12 cellular contexts compared by ENCODE assay signal in genomic region chr5:43033845-43034590, GRCh38. TPM values are rescaled to one million over a fixed set of nuclear protein-coding genes. Genes with fewer than 3 reads are reported as not detected.
DNase-seq lines count a peak whose midpoint lies in the region; ATAC-seq, FAIRE-seq and TF ChIP-seq lines count a peak whose summit lies in the region.
"Had no signal": no experiment of that assay in that cellular context is flagged by ENCODE, and none has a peak within 500 bp of the region (broad histone marks: within the 10 kb centered on the region; RNA-seq: fewer than 3 reads in every experiment).

No MANE protein-coding gene starts in this region.

- H2BK12ac ChIP-seq in H1 (ENCODE audit: low read depth, low read length) (peak overlapping the region; percentile 22; the same call in 1 of the 2 replicates), neuronal stem cell (ENCODE audit: low read length) (no peak overlapping the region)

- no peaks in the 10 kb centered on the region for H3K9me2 ChIP-seq in OCI-LY7 (ENCODE audit: insufficient read depth, low read length)

- no peak for TF ChIP-seq CTCF in OCI-LY7 (conservative IDR thresholded peaks at IDR 0.05; ENCODE audit: low read length)
- TF ChIP-seq CTCF in H1 (IDR thresholded peaks at IDR 0.05; ENCODE audit: control extremely low read depth in 1 of 3, insufficient read depth in 1 of 3, low read depth in 1 of 3, low read length in 3 of 3): no peak

- H3K27me3 Mint-ChIP-seq in CD4-positive, CD25-positive, alpha-beta regulatory T cell: no peaks in the 10 kb centered on the region

- H3K4ac ChIP-seq in H1 (replicated peaks; ENCODE audit: insufficient read length, low read depth, low read length): no peak overlapping the region
- no peak overlapping the region for H3K4ac ChIP-seq in neuronal stem cell (ENCODE audit: low read length)

- H4K8ac ChIP-seq in H1 (ENCODE audit: extremely low read depth, insufficient read depth, low read length): no peak overlapping the region
- no peak overlapping the region for H4K8ac ChIP-seq in neuronal stem cell (ENCODE audit: low read depth, low read length)

- no peak for FAIRE-seq in H1 (lab: Jason Lieb, UNC)
- FAIRE-seq: G401.6 had no signal

- H3K9me3 ChIP-seq in CD4-positive, CD25-positive, alpha-beta regulatory T cell (ENCODE audit: control insufficient read depth in 2 of 2, low read length in 2 of 2): no peaks in the 10 kb centered on the region
- H3K9me3 ChIP-seq in OCI-LY7 (ENCODE audit: low read length) (no peaks in the 10 kb centered on the region), H1 (ENCODE audit: insufficient read depth in 2 of 2, low read depth in 1 of 2, low read length in 1 of 2) (no peaks in the 10 kb centered on the region; a peak in 1 of 4 replicates), neuronal stem cell (replicated peaks in 1 of 2; ENCODE audit: control insufficient read depth in 2 of 2, insufficient read depth in 1 of 2, low read depth in 1 of 2, low read length in 2 of 2) (peaks cover 0 to 7% of the 10 kb centered on the region in 2 donors)
- H3K9me3 ChIP-seq: body of pancreas, ovary had no signal

- 6% methylated on average over 39 of the region's 41 CpGs; no CpG with 5 or more reads in 1 of the 2 experiments for WGBS in H1 (ENCODE audit: extremely low coverage in 1 of 2, insufficient coverage in 1 of 2, insufficient read length in 1 of 2, insufficient replicate concordance in 2 of 2, low coverage in 1 of 2, low lambda C conversion rate in 2 of 2, missing lambda C conversion rate in 1 of 2), 2 experiments
- WGBS in neuronal stem cell (ENCODE audit: extremely low coverage in 2 of 2, insufficient read length in 2 of 2, insufficient replicate concordance in 1 of 2), 2 donors: no CpG with 5 or more reads among the region's 41 CpGs

- no peak overlapping the region for H3K18ac ChIP-seq in H1 (ENCODE audit: extremely low read depth, low read length)
- H3K18ac ChIP-seq in neuronal stem cell (ENCODE audit: low read length): peak overlapping the region; percentile 16

- H3K9ac ChIP-seq in H1 (replicated peaks in 1 of 4; ENCODE audit: extremely low read depth in 1 of 4, low read depth in 3 of 4, low read length in 3 of 4) (no peak overlapping the region), neuronal stem cell (ENCODE audit: low read depth, low read length, poor library complexity) (no peak overlapping the region)

- H2AK5ac ChIP-seq in H1 (ENCODE audit: low read depth, low read length): no peak overlapping the region
- H2AK5ac ChIP-seq in neuronal stem cell (ENCODE audit: low read depth, low read length): no peak overlapping the region

- H3K79me2 ChIP-seq in OCI-LY7 (ENCODE audit: insufficient read depth, low read depth, low read length) (peaks cover 16% of the 10 kb centered on the region; the same call in 1 of the 2 replicates), H1 (ENCODE audit: control insufficient read depth in 1 of 2, insufficient read depth in 2 of 2, low read length in 2 of 2) (no peaks in the 10 kb centered on the region)

- no peak overlapping the region for H3K27ac ChIP-seq in CD4-positive, CD25-positive, alpha-beta regulatory T cell (ENCODE audit: insufficient read depth, low read length, poor library complexity, severe bottlenecking)
- H3K27ac ChIP-seq in OCI-LY7 (ENCODE audit: low read depth, low read length, poor library complexity, severe bottlenecking) (peak overlapping the region; percentile 45), H1 (ENCODE audit: low read depth, low read length) (no peak overlapping the region), neuronal stem cell (replicated peaks; ENCODE audit: low read length) (no peak overlapping the region)
- H3K27ac ChIP-seq: body of pancreas, ovary had no signal

- DNase-seq in CD4-positive, CD25-positive, alpha-beta regulatory T cell: no peak
- DNase-seq in OCI-LY7 (ENCODE audit: low spot score) (no peak), H1 (ENCODE audit: low read depth in 1 of 2, low spot score in 2 of 2) (peak in 1 of 2 experiments; percentile 70), neuronal stem cell (ENCODE audit: low spot score) (no peak), A172 (ENCODE audit: low spot score) (no peak), HEK293T (ENCODE audit: extremely low spot score) (no peak), LoVo (ENCODE audit: low spot score) (no peak)
- DNase-seq: body of pancreas, NCI-H524 treated with DMSO at 0.1 percent for 48 hours, ovary had no signal

- H4K91ac ChIP-seq in H1 (replicated peaks; ENCODE audit: insufficient read length, low read length) (no peak overlapping the region), neuronal stem cell (ENCODE audit: low read depth, low read length, poor library complexity) (no peak overlapping the region)

- H3K36me3 ChIP-seq in CD4-positive, CD25-positive, alpha-beta regulatory T cell (ENCODE audit: control insufficient read depth, insufficient read depth, low read length): no peaks in the 10 kb centered on the region
- H3K36me3 ChIP-seq in OCI-LY7 (ENCODE audit: insufficient read depth, low read length) (no peaks in the 10 kb centered on the region), H1 (ENCODE audit: control insufficient read depth in 2 of 4, insufficient read depth in 4 of 4, low read length in 3 of 4) (no peaks in the 10 kb centered on the region; a peak in 1 of 8 replicates), neuronal stem cell (replicated peaks in 1 of 2; ENCODE audit: control insufficient read depth in 2 of 2, insufficient read depth in 2 of 2, low read length in 2 of 2) (no peaks in the 10 kb centered on the region)
- H3K36me3 ChIP-seq: ovary had no signal

- no peaks in the 10 kb centered on the region for H3K23me2 ChIP-seq in H1 (ENCODE audit: low read depth, low read length)

- ATAC-seq in CD4-positive, CD25-positive, alpha-beta regulatory T cell (ENCODE audit: low read depth in 2 of 2): no peak
- no peak for ATAC-seq in GM21360 (IDR thresholded peaks at IDR 0.05; ENCODE audit: unreplicated experiment)
- ATAC-seq: body of pancreas had no signal

- H2AFZ ChIP-seq in OCI-LY7 (ENCODE audit: low read length) (peak overlapping the region; percentile 45; the same call in 1 of the 2 replicates), H1 (ENCODE audit: low read length) (no peak overlapping the region), neuronal stem cell (ENCODE audit: low read length) (no peak overlapping the region)

- H3K27ac Mint-ChIP-seq in CD4-positive, CD25-positive, alpha-beta regulatory T cell: peak overlapping the region; percentile 12 to 99 (median 17)

- H3K4me1 ChIP-seq in CD4-positive, CD25-positive, alpha-beta regulatory T cell (ENCODE audit: control insufficient read depth, insufficient read depth, low read length, poor library complexity, severe bottlenecking): peaks cover 32% of the 10 kb centered on the region
- peaks cover 38% of the 10 kb centered on the region for H3K4me1 ChIP-seq in OCI-LY7 (ENCODE audit: insufficient read depth, low read length, poor library complexity, severe bottlenecking)
- peaks cover 3 to 12% (median 9%) of the 10 kb centered on the region in 4 experiments; a peak in 6 of 7 replicates for H3K4me1 ChIP-seq in H1 (replicated peaks in 1 of 4; ENCODE audit: control insufficient read depth in 3 of 4, insufficient read depth in 4 of 4, low read length in 3 of 4)
- no peaks in the 10 kb centered on the region for H3K4me1 ChIP-seq in neuronal stem cell (ENCODE audit: control insufficient read depth in 2 of 2, insufficient read depth in 1 of 2, low read depth in 1 of 2, low read length in 2 of 2)

- no peak overlapping the region for H2BK5ac ChIP-seq in H1 (ENCODE audit: low read depth, low read length)
- H2BK5ac ChIP-seq in neuronal stem cell (ENCODE audit: low read length): no peak overlapping the region

- H3K27me3 ChIP-seq in CD4-positive, CD25-positive, alpha-beta regulatory T cell (ENCODE audit: control insufficient read depth, insufficient read depth, low read length): no peaks in the 10 kb centered on the region
- H3K27me3 ChIP-seq in H1 (replicated peaks in 1 of 4; ENCODE audit: control insufficient read depth in 3 of 4, extremely low read depth in 1 of 4, insufficient read depth in 3 of 4, low read length in 3 of 4) (peaks cover 54 to 69% (median 66%) of the 10 kb centered on the region in 4 experiments), neuronal stem cell (ENCODE audit: control insufficient read depth in 3 of 3, insufficient read depth in 3 of 3, low read depth in 1 of 3, low read length in 3 of 3) (peaks cover 0 to 52% (median 18%) of the 10 kb centered on the region in 3 experiments)
- H3K27me3 ChIP-seq: ovary had no signal

- no peak overlapping the region for H4K5ac ChIP-seq in H1 (ENCODE audit: insufficient read length, low read depth, low read length)

- H3K9me3 Mint-ChIP-seq in CD4-positive, CD25-positive, alpha-beta regulatory T cell: peaks cover 0 to 2% (median 0%) of the 10 kb centered on the region in 7 donors

- CTCF ChIA-PET in OCI-LY7 (lab: Charles Lee; ENCODE audit: unreplicated experiment) (no interaction called here), H1 (lab: Charles Lee; ENCODE audit: partially characterized antibody) (interaction anchor here (0.8 to 1.1 kb wide), 2 partner anchors 14 to 40 kb away, joined by 3 to 5 read pairs; no protein-coding TSS in a partner anchor), HEK293T (lab: Yijun Ruan, JAX) (no interaction called here)

- no peak overlapping the region for H2BK20ac ChIP-seq in H1 (ENCODE audit: low read length)

- POLR2A ChIA-PET in OCI-LY7 (lab: Charles Lee) (interaction anchor here (1.1 kb wide), 1 partner anchor 13 kb away, joined by 3 read pairs; no protein-coding TSS in a partner anchor), H1 (lab: Charles Lee; ENCODE audit: partially characterized antibody) (interaction anchor here (0.8 to 1.0 kb wide), 2 partner anchors 16 to 41 kb away, joined by 3 read pairs; no protein-coding TSS in a partner anchor), HEK293T (lab: Yijun Ruan, JAX) (no interaction called here)

- H3K23ac ChIP-seq in H1 (ENCODE audit: insufficient read length): no peak overlapping the region
- H3K23ac ChIP-seq in neuronal stem cell (ENCODE audit: low read depth, low read length, poor library complexity): no peak overlapping the region

- TF ChIP-seq EP300 in H1 (IDR thresholded peaks at IDR 0.05; ENCODE audit: borderline replicate concordance in 1 of 2, low read depth in 2 of 2, low read length in 2 of 2): no peak

- H2BK15ac ChIP-seq in H1 (ENCODE audit: low read length) (no peak overlapping the region), neuronal stem cell (ENCODE audit: low read length) (no peak overlapping the region)

- H4K20me1 ChIP-seq in OCI-LY7 (ENCODE audit: insufficient read depth, low read length): no peaks in the 10 kb centered on the region
- H4K20me1 ChIP-seq in H1 (replicated peaks in 1 of 2; ENCODE audit: control insufficient read depth in 1 of 2, insufficient read depth in 2 of 2, low read length in 2 of 2): peaks cover 12 to 32% of the 10 kb centered on the region in 2 experiments

- TF ChIP-seq RAD21 in H1 (IDR thresholded peaks at IDR 0.05 in 1 of 2, conservative IDR thresholded peaks at IDR 0.05 in 1 of 2; ENCODE audit: low read depth in 2 of 2, low read length in 2 of 2): no peak

- peaks cover 19 to 58% (median 38%) of the 10 kb centered on the region in 4 donors for H3K4me1 Mint-ChIP-seq in CD4-positive, CD25-positive, alpha-beta regulatory T cell

- H3K4me3 Mint-ChIP-seq in CD4-positive, CD25-positive, alpha-beta regulatory T cell: peak overlapping the region; percentile 40 to 67 (median 59)

- peaks cover 7% of the 10 kb centered on the region for H3K36me3 Mint-ChIP-seq in CD4-positive, CD25-positive, alpha-beta regulatory T cell

- H3K14ac ChIP-seq in H1 (ENCODE audit: insufficient read length) (no peak overlapping the region), neuronal stem cell (ENCODE audit: low read length) (no peak overlapping the region)

- H3K56ac ChIP-seq in H1 (replicated peaks; ENCODE audit: insufficient read length, low read depth, low read length): no peak overlapping the region

- no peak for TF ChIP-seq POLR2A in H1 (IDR thresholded peaks at IDR 0.05; ENCODE audit: control extremely low read depth in 1 of 2, low read depth in 2 of 2, low read length in 2 of 2)

- H3K4me3 ChIP-seq in CD4-positive, CD25-positive, alpha-beta regulatory T cell (ENCODE audit: low read depth, low read length): no peak overlapping the region
- H3K4me3 ChIP-seq in OCI-LY7 (ENCODE audit: low read depth, low read length, poor library complexity, severe bottlenecking): no peak overlapping the region
- H3K4me3 ChIP-seq in H1 (ENCODE audit: extremely low read depth in 1 of 4, insufficient read depth in 2 of 4, low read depth in 3 of 4, low read length in 4 of 4): peak overlapping the region; percentile 10 to 47 (median 28); a peak in 5 of 8 replicates
- H3K4me3 ChIP-seq in neuronal stem cell (ENCODE audit: low read length in 2 of 2): no peak overlapping the region
- H3K4me3 ChIP-seq: body of pancreas, ovary had no signal

- H3K4me2 ChIP-seq in OCI-LY7 (ENCODE audit: low read length): peak overlapping the region; percentile 44; the same call in 1 of the 2 replicates
- H3K4me2 ChIP-seq in H1 (ENCODE audit: insufficient read depth in 1 of 2, low read depth in 2 of 2, low read length in 2 of 2): peak overlapping the region; percentile 66 to 75
- H3K4me2 ChIP-seq in neuronal stem cell (ENCODE audit: insufficient read depth, low read length, poor library complexity, severe bottlenecking): peak overlapping the region; percentile 31

- H2BK120ac ChIP-seq in H1 (replicated peaks; ENCODE audit: low read depth, low read length): no peak overlapping the region
- H2BK120ac ChIP-seq in neuronal stem cell (ENCODE audit: low read depth, low read length): no peak overlapping the region

- intact Hi-C loops in OCI-LY7 (cut with micrococcal nuclease; ENCODE audit: unreplicated experiment): no loop called here

- BruUV-seq in OCI-LY7 (replicated peaks; lab: Mats Ljungman, UMichigan): no TSS peak

- H3K79me1 ChIP-seq in H1 (ENCODE audit: low read depth, low read length) (no peaks in the 10 kb centered on the region; the same call in 1 of the 2 replicates), neuronal stem cell (ENCODE audit: low read depth, low read length) (no peaks in the 10 kb centered on the region)

RNA-seq across cellular contexts. Expression of gene ANXA2R, which starts 6.1 kb away (rescaled TPM):
- total RNA-seq in CD4-positive, CD25-positive, alpha-beta regulatory T cell: 38.7 TPM
- 10 to 100 TPM; 35.8 to 69.7 (median 55.7) TPM for polyA plus RNA-seq in CD4-positive, CD25-positive, alpha-beta regulatory T cell
- total RNA-seq in OCI-LY7 (2014; rRNA removed; shearing (Covaris generic)): 13.5 and 15.4 TPM in 2 replicates
- 11.4 and 15.1 TPM in 2 replicates for total RNA-seq in OCI-LY7 (2022)
- 0.17 and 0.29 TPM in 2 replicates for total RNA-seq in H1 (2021; fragmentation: NEBNext Ultra II Directional; extraction: Animal tissue kit (Norgen Biotek cat#: 25700))
- 0.08 and 0.11 TPM in 2 replicates for polyA plus RNA-seq in H1 (2011; rRNA removed)
- 0.14 TPM for polyA plus RNA-seq in H1 (2011; cell fraction: cytosol; rRNA removed)
- 0.30 TPM for polyA plus RNA-seq in H1 (2011; cell fraction: nucleus; rRNA removed)
- polyA plus RNA-seq in H1 (2012, experiment 1 of 2): 0.11 TPM in 1 of 4 replicates, not detected in the others
- polyA plus RNA-seq in H1 (2012, experiment 2 of 2): not detected
- polyA plus RNA-seq in H1 (2013, experiment 1 of 2): not detected
- polyA plus RNA-seq in H1 (2013, experiment 2 of 2): 0.04 TPM
- 0.56 and 1.2 TPM in 2 replicates for polyA minus RNA-seq in H1 (2011; rRNA and poly(A)+ RNA removed)
- polyA minus RNA-seq in H1 (2011; cell fraction: cytosol; rRNA and poly(A)+ RNA removed): not detected
- 1.2 TPM for polyA minus RNA-seq in H1 (2011; cell fraction: nucleus; rRNA and poly(A)+ RNA removed)
- polyA plus RNA-seq in neuronal stem cell (2013, experiment 1 of 2): 0.07 TPM
- polyA plus RNA-seq in neuronal stem cell (2013, experiment 2 of 2): 0.07 TPM
- total RNA-seq in A172 (2014; rRNA removed; shearing (Covaris generic)): 8.0 and 9.4 TPM in 2 replicates

Comparison
In these comparisons a context has a peak if more than half of its experiments do, and no peak if none do; other contexts are left out.
1. H3K4me3 ChIP-seq: peak in H1 (4 of 4); none in CD4-positive, CD25-positive, alpha-beta regulatory T cell (single experiment), OCI-LY7 (single experiment) and neuronal stem cell (0 of 2).
2. Peak in every context shown above with its lines, with median percentiles within 50 percentile points of each other: H3K4me2 ChIP-seq.